ENCODE assay signal across 8 cellular contexts in the genomic region with DNA sequence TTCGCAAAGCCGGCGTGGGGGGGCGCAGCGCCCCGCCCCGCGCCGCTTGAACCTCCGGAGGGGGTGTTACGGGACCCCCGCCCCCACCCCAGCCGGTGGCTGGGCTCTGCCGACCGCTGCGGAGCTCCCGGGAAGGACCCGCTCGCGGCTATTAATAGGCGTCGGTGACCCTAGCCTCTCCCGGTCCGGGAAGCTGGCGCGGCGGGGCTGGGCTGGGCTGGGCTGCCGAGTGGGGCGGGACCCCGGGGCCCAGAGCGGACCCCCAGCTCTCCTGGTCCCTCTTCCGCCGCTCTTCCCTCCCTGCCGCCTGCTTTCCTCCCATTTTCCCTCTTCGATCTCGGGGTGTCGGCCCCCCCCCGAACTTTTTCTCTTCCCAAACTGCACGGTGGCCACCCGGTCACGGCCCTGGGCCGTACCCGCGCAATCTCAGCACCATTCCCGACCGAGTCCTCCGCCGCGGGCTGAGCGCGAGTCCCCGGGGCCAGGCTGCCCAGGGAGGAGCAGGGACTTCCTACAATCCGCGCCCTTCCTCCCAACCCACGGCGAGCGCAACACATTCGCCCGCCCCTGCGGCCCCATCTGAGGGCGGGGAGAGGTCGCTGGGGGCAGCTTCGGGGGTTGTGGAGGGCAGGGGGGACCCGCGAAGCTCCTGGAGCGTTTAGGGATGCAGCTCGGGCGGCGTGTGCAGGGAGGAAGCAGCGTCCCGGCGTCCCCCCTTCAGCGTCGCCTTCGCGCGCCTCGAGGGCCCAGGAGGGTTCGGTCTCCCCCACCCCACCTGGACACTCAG. TPM values are rescaled to one million over a fixed set of nuclear protein-coding genes. Genes with fewer than 3 reads are reported as not detected.
A peak's percentile ranks its signal among the peaks of the same experiment; 100 is the strongest.
DNase-seq lines count a peak whose midpoint lies in the region; ATAC-seq and TF ChIP-seq lines count a peak whose summit lies in the region.

No MANE protein-coding gene starts in this region.

- no peaks in the 10 kb centered on the region for H3K9me3 Mint-ChIP-seq in activated naive CD4-positive, alpha-beta T cell treated with anti-CD3 and anti-CD28 coated beads for 36 hours

- no peak for TF ChIP-seq POLR2A in vagina (IDR thresholded peaks at IDR 0.05)

- H3K27me3 ChIP-seq in vagina = no peaks in the 10 kb centered on the region

- H3K27ac ChIP-seq in coronary artery = peak overlapping the region in 1 of 2 donors; percentile 11
- peak overlapping the region; percentile 65 for H3K27ac ChIP-seq in vagina

- no peaks in the 10 kb centered on the region for H3K36me3 Mint-ChIP-seq in activated naive CD4-positive, alpha-beta T cell treated with anti-CD3 and anti-CD28 coated beads for 36 hours (ENCODE audit: low read depth)

- CTCF ChIA-PET in activated naive CD4-positive, alpha-beta T cell treated with anti-CD3 and anti-CD28 coated beads for 36 hours (lab: Charles Lee) = no interaction called here

- peaks cover 39% of the 10 kb centered on the region for H3K27me3 Mint-ChIP-seq in activated naive CD4-positive, alpha-beta T cell treated with anti-CD3 and anti-CD28 coated beads for 36 hours (ENCODE audit: low read depth)

- TF ChIP-seq CTCF in coronary artery (IDR thresholded peaks at IDR 0.05) (no peak), vagina (IDR thresholded peaks at IDR 0.05) (no peak)

- peak; percentile 4 for DNase-seq in activated naive CD4-positive, alpha-beta T cell treated with anti-CD3 and anti-CD28 coated beads for 36 hours
- DNase-seq in activated naive CD4-positive, alpha-beta T cell treated with anti-CD3 and anti-CD28 coated beads, Interleukin-2, amount 50 U/mL, for 16 hours = no peak
- DNase-seq in coronary artery (ENCODE audit: low spot score) = peak; percentile 68
- peak; percentile 88 for DNase-seq in mesenteric fat pad (ENCODE audit: low spot score)
- DNase-seq in vagina (ENCODE audit: extremely low spot score in 2 of 2) = no peak
- DNase-seq in NCI-H226 = no peak
- DNase-seq in activated CD4-positive, alpha-beta T cell treated with anti-CD3 and anti-CD28 coated beads for 4 hours = no peak

- intact Hi-C loops in activated naive CD4-positive, alpha-beta T cell treated with anti-CD3 and anti-CD28 coated beads for 36 hours (cut with micrococcal nuclease) = loop anchor here (10.0 kb wide), 1 partner anchor 258 kb away; no protein-coding TSS in a partner anchor
- intact Hi-C loops in vagina (cut with DNase I) = no loop called here

- H3K9me3 ChIP-seq in vagina = no peaks in the 10 kb centered on the region

- peaks cover 15% of the 10 kb centered on the region for H3K4me1 Mint-ChIP-seq in activated naive CD4-positive, alpha-beta T cell treated with anti-CD3 and anti-CD28 coated beads for 36 hours (ENCODE audit: low read depth)

- peaks cover 67% of the 10 kb centered on the region for H3K4me1 ChIP-seq in vagina

- peak overlapping the region; percentile 80 for H3K4me3 ChIP-seq in coronary artery
- H3K4me3 ChIP-seq in vagina = peak overlapping the region; percentile 51 to 57

- H3K36me3 ChIP-seq in vagina = no peaks in the 10 kb centered on the region

- no peak for ATAC-seq in GM21576 (IDR thresholded peaks at IDR 0.05; ENCODE audit: unreplicated experiment)

- H3K27ac Mint-ChIP-seq in activated naive CD4-positive, alpha-beta T cell treated with anti-CD3 and anti-CD28 coated beads for 36 hours = no peak overlapping the region

- peak overlapping the region; percentile 53 for H3K4me3 Mint-ChIP-seq in activated naive CD4-positive, alpha-beta T cell treated with anti-CD3 and anti-CD28 coated beads for 36 hours

RNA-seq across cellular contexts. Expression of a gene that starts 3.1 kb away (rescaled TPM):
- not detected for total RNA-seq in activated naive CD4-positive, alpha-beta T cell treated with anti-CD3 and anti-CD28 coated beads for 36 hours
- 3.7 TPM for total RNA-seq in mesenteric fat pad
- 2.2 TPM for total RNA-seq in vagina

Comparison
In these comparisons a context has a peak if more than half of its experiments do, and no peak if none do; other contexts are left out.
1. DNase-seq: peak in activated naive CD4-positive, alpha-beta T cell treated with anti-CD3 and anti-CD28 coated beads for 36 hours (single experiment), coronary artery (single experiment) and mesenteric fat pad (single experiment); none in activated naive CD4-positive, alpha-beta T cell treated with anti-CD3 and anti-CD28 coated beads, Interleukin-2, amount 50 U/mL, for 16 hours (single experiment), vagina (0 of 2), NCI-H226 (single experiment) and activated CD4-positive, alpha-beta T cell treated with anti-CD3 and anti-CD28 coated beads for 4 hours (0 of 2).